Comparison of ENCODE assay signal across 10 cellular contexts in genomic region chr13:95678967-95679366, GRCh38. TPM values are rescaled to one million over a fixed set of nuclear protein-coding genes. Genes with fewer than 3 reads are reported as not detected.
DNase-seq lines count a peak whose midpoint lies in the region; ATAC-seq, FAIRE-seq and TF ChIP-seq lines count a peak whose summit lies in the region.
"Had no signal": no experiment of that assay in that cellular context is flagged by ENCODE, and none has a peak within 500 bp of the region (broad histone marks: within the 10 kb centered on the region; RNA-seq: fewer than 3 reads in every experiment).

No MANE protein-coding gene starts in this region.

- no peak for TF ChIP-seq RAD21 in HepG2 (CRISPR knock-in tag; IDR thresholded peaks at IDR 0.05)
- no peak for TF ChIP-seq RAD21 in liver (IDR thresholded peaks at IDR 0.05)

- H4K20me1 ChIP-seq in HepG2 (ENCODE audit: insufficient read depth, low read length): peaks cover 2% of the 10 kb centered on the region; the same call in 1 of the 2 replicates

- CTCF ChIA-PET in HepG2 (lab: Yijun Ruan, JAX; ENCODE audit: low intra/inter-chr PET ratio, low total read pairs): no interaction called here

- no peak overlapping the region for H3K27ac ChIP-seq in HepG2 (ENCODE audit: extremely low read length, insufficient read depth, low read length)
- no peak overlapping the region for H3K27ac ChIP-seq in right lobe of liver
- no peak overlapping the region for H3K27ac ChIP-seq in liver (ENCODE audit: low read depth in 1 of 2, low read length in 2 of 2)
- H3K27ac ChIP-seq in upper lobe of right lung: no peak overlapping the region
- H3K27ac ChIP-seq in caudate nucleus (ENCODE audit: low read depth, low read length): no peak overlapping the region

- ATAC-seq in HepG2 (no peak), right lobe of liver (no peak), upper lobe of right lung (no peak), GM21423 (IDR thresholded peaks at IDR 0.05; ENCODE audit: unreplicated experiment) (no peak)

- peak overlapping the region; percentile 94 for H3K4me3 Mint-ChIP-seq in activated naive CD8-positive, alpha-beta T cell

- TF ChIP-seq POLR2A in HepG2 (IDR thresholded peaks at IDR 0.05; ENCODE audit: insufficient read depth in 1 of 2, low read depth in 2 of 2, low read length in 2 of 2) (no peak), right lobe of liver (IDR thresholded peaks at IDR 0.05) (no peak)

- no TSS peak for BruUV-seq in HepG2 (replicated peaks; lab: Mats Ljungman, UMichigan)

- H3K27me3 Mint-ChIP-seq in activated naive CD8-positive, alpha-beta T cell: no peaks in the 10 kb centered on the region

- in situ Hi-C loops in HepG2 (cut with HindIII; ENCODE audit: extremely low pct_ligation_motif_present, low pct_unique_long_range_greater_than_20kb): no loop called here

- H3K4me1 ChIP-seq in HepG2 (ENCODE audit: insufficient read depth, low read length) (peaks cover 59% of the 10 kb centered on the region), right lobe of liver (peaks cover 0 to 47% (median 13%) of the 10 kb centered on the region in 4 donors), liver (ENCODE audit: control insufficient read depth in 4 of 4, insufficient read depth in 4 of 4, low read length in 3 of 4) (peaks cover 3 to 27% (median 8%) of the 10 kb centered on the region in 4 donors), upper lobe of right lung (peaks cover 35% of the 10 kb centered on the region)

- peak overlapping the region; percentile 92; the same call in 1 of the 2 replicates for H3K9ac ChIP-seq in HepG2 (ENCODE audit: insufficient read depth, low read depth, low read length)
- H3K9ac ChIP-seq in liver (ENCODE audit: low read depth in 1 of 2, low read length in 2 of 2): no peak overlapping the region

- peaks cover 80% of the 10 kb centered on the region for H3K79me2 ChIP-seq in HepG2 (ENCODE audit: insufficient read depth, low read length)

- peaks cover 13% of the 10 kb centered on the region for H3K36me3 Mint-ChIP-seq in activated naive CD8-positive, alpha-beta T cell

- H3K27me3 ChIP-seq in HepG2 (ENCODE audit: control insufficient read depth in 1 of 2, insufficient read depth in 2 of 2, low read length in 2 of 2) (no peaks in the 10 kb centered on the region; a peak in 1 of 5 replicates), right lobe of liver (no peaks in the 10 kb centered on the region), liver (ENCODE audit: control insufficient read depth in 4 of 4, insufficient read depth in 4 of 4, low read length in 3 of 4) (no peaks in the 10 kb centered on the region), upper lobe of right lung (no peaks in the 10 kb centered on the region)

- intact Hi-C loops in HepG2 (cut with micrococcal nuclease; ENCODE audit: unreplicated experiment): loop anchor here (5.0 to 10.0 kb wide), 2 partner anchors 37 to 106 kb away; partner anchors contain the start of gene DZIP1
- intact Hi-C loops in right lobe of liver (cut with DNase I): no loop called here
- intact Hi-C loops in upper lobe of right lung (cut with DNase I): no loop called here

- H3K27ac Mint-ChIP-seq in activated naive CD8-positive, alpha-beta T cell: peak overlapping the region; percentile 51

- no peak for FAIRE-seq in HepG2 (lab: Jason Lieb, UNC)

- H3K4me3 ChIP-seq in HepG2 (replicated peaks in 1 of 3; ENCODE audit: insufficient read depth in 1 of 3, low read depth in 2 of 3, low read length in 3 of 3): peak overlapping the region; percentile 78 to 88 (median 83); a peak in 5 of 6 replicates
- no peak overlapping the region for H3K4me3 ChIP-seq in right lobe of liver
- H3K4me3 ChIP-seq in liver (ENCODE audit: low read depth in 1 of 3, low read length in 3 of 3): peak overlapping the region in 2 of 3 donors; percentile 8 to 87
- H3K4me3 ChIP-seq in upper lobe of right lung: peak overlapping the region; percentile 95

- no peak for TF ChIP-seq CTCF in HepG2 (CRISPR knock-in tag; IDR thresholded peaks at IDR 0.05)
- no peak for TF ChIP-seq CTCF in right lobe of liver (IDR thresholded peaks at IDR 0.05)
- no peak for TF ChIP-seq CTCF in liver (IDR thresholded peaks at IDR 0.05; ENCODE audit: low read depth, low read length, missing input control)
- TF ChIP-seq CTCF in upper lobe of right lung (IDR thresholded peaks at IDR 0.05): no peak

- POLR2A ChIA-PET in HepG2 (lab: Yijun Ruan, JAX): no interaction called here

- peak overlapping the region; percentile 67 for H3K4me2 ChIP-seq in HepG2 (ENCODE audit: low read depth, low read length)

- H3K9me3 Mint-ChIP-seq in activated naive CD8-positive, alpha-beta T cell (ENCODE audit: low read depth): peaks cover under 1% of the 10 kb centered on the region

- H2AFZ ChIP-seq in HepG2 (ENCODE audit: low read length): no peak overlapping the region

- DNase-seq in HepG2 (ENCODE audit: low spot score): no peak
- DNase-seq in right lobe of liver: no peak
- no peak for DNase-seq in upper lobe of right lung
- no peak for DNase-seq in DMS 273 (lab: John Stamatoyannopoulos, UW; ENCODE audit: unreplicated experiment)
- no peak for DNase-seq in caudate nucleus (lab: John Stamatoyannopoulos, UW)
- DNase-seq: dermis blood vessel endothelial cell, NCI-H2107 had no signal

- H3K4me1 Mint-ChIP-seq in activated naive CD8-positive, alpha-beta T cell (ENCODE audit: low read depth): peaks cover 72% of the 10 kb centered on the region

- 49% methylated on average over 4 of the region's 4 CpGs for WGBS in HepG2 (ENCODE audit: low lambda C conversion rate)
- 51% methylated on average over 4 of the region's 4 CpGs for WGBS in right lobe of liver (ENCODE audit: insufficient coverage, low coverage, low lambda C conversion rate, missing lambda C conversion rate)
- 73% methylated on average over 4 of the region's 4 CpGs for WGBS in liver

- no peaks in the 10 kb centered on the region for H3K9me3 ChIP-seq in HepG2 (ENCODE audit: low read length)
- no peaks in the 10 kb centered on the region for H3K9me3 ChIP-seq in right lobe of liver
- no peaks in the 10 kb centered on the region for H3K9me3 ChIP-seq in liver (ENCODE audit: control insufficient read depth in 4 of 4, low read length in 3 of 4)
- H3K9me3 ChIP-seq in upper lobe of right lung: no peaks in the 10 kb centered on the region

- H3K36me3 ChIP-seq in HepG2 (replicated peaks in 1 of 2; ENCODE audit: control insufficient read depth in 1 of 2, insufficient read depth in 2 of 2, low read length in 2 of 2) (no peaks in the 10 kb centered on the region), right lobe of liver (no peaks in the 10 kb centered on the region), liver (ENCODE audit: control insufficient read depth in 4 of 4, insufficient read depth in 3 of 4, low read depth in 1 of 4, low read length in 3 of 4) (peaks cover 0 to under 1% (median 0%) of the 10 kb centered on the region in 4 donors), upper lobe of right lung (no peaks in the 10 kb centered on the region)

- TF ChIP-seq EP300 in HepG2 (IDR thresholded peaks at IDR 0.05; ENCODE audit: low read depth in 2 of 2, low read length in 2 of 2) (no peak), HepG2 (CRISPR knock-in tag; IDR thresholded peaks at IDR 0.05; ENCODE audit: borderline replicate concordance) (no peak)

RNA-seq across cellular contexts. Expression of gene DNAJC3, which starts 2.0 kb away (rescaled TPM):
- total RNA-seq in HepG2 (2016; rRNA removed; fragmentation: Illumina TruSeq; extraction: Trizol) (38.1 and 48.2 TPM in 2 replicates), right lobe of liver (10 to 100 TPM; 49.0 to 64.3 (median 51.7) TPM), liver (100 to 1,000 TPM in 1 of 2 donors, 10 to 100 TPM in 1; 40.3 to 121 TPM), upper lobe of right lung (67.9 TPM)
- 30.3 and 34.8 TPM in 2 replicates for total RNA-seq in HepG2 (2016; cell fraction: cytosol; rRNA removed; fragmentation: Illumina TruSeq; extraction: Trizol; ENCODE audit: low read depth)
- total RNA-seq in HepG2 (2016; cell fraction: insoluble cytoplasmic fraction; rRNA removed; fragmentation: Illumina TruSeq; extraction: Trizol): 32.9 and 48.9 TPM in 2 replicates
- 14.3 and 17.6 TPM in 2 replicates for total RNA-seq in HepG2 (2016; cell fraction: membrane; rRNA removed; fragmentation: Illumina TruSeq; extraction: Trizol)
- total RNA-seq in HepG2 (2016; cell fraction: nucleus; rRNA removed; fragmentation: Illumina TruSeq; extraction: Trizol): 48.4 and 54.1 TPM in 2 replicates
- polyA plus RNA-seq in HepG2 (2011; rRNA removed) (9.7 and 10.4 TPM in 2 replicates), liver (10 to 100 TPM; 32.0 to 33.9 TPM)
- polyA plus RNA-seq in HepG2 (2011; cell fraction: cytosol; rRNA removed): 5.4 and 8.2 TPM in 2 replicates
- 2.8 and 3.7 TPM in 2 replicates for polyA plus RNA-seq in HepG2 (2011; cell fraction: nucleus; rRNA removed)
- polyA plus RNA-seq in HepG2 (2012): 12.1 and 15.4 TPM in 2 replicates
- 1.4 TPM in 2 replicates for polyA plus RNA-seq in HepG2 (2016; cell fraction: cytosol; fragmentation: Illumina TruSeq; extraction: Trizol; ENCODE audit: low read depth)
- 16.8 and 19.2 TPM in 2 replicates for polyA plus RNA-seq in HepG2 (2016; cell fraction: insoluble cytoplasmic fraction; fragmentation: Illumina TruSeq; extraction: Trizol; ENCODE audit: low read depth)
- 3.1 and 3.7 TPM in 2 replicates for polyA plus RNA-seq in HepG2 (2016; cell fraction: membrane; fragmentation: Illumina TruSeq; extraction: Trizol; ENCODE audit: low read depth)
- polyA plus RNA-seq in HepG2 (2016; cell fraction: nucleus; fragmentation: Illumina TruSeq; extraction: Trizol; ENCODE audit: insufficient read depth, low read depth): 37.4 and 38.5 TPM in 2 replicates
- polyA minus RNA-seq in HepG2 (2011; rRNA and poly(A)+ RNA removed; ENCODE audit: low replicate concordance): 13.2 and 17.4 TPM in 2 replicates
- 21.4 and 25.3 TPM in 2 replicates for polyA minus RNA-seq in HepG2 (2011; cell fraction: cytosol; rRNA and poly(A)+ RNA removed)
- 14.4 and 17.8 TPM in 2 replicates for polyA minus RNA-seq in HepG2 (2011; cell fraction: nucleus; rRNA and poly(A)+ RNA removed)

RNA-seq across cellular contexts. Expression of gene DZIP1, which starts 34.5 kb away (rescaled TPM):
- total RNA-seq in HepG2 (2016; rRNA removed; fragmentation: Illumina TruSeq; extraction: Trizol) (36.7 and 36.9 TPM in 2 replicates), right lobe of liver (1 to 10 TPM in 2 of 6 experiments, under 1 TPM in 4; 0.59 to 1.5 (median 0.94) TPM), liver (1 to 10 TPM; 2.0 TPM), upper lobe of right lung (7.1 TPM)
- total RNA-seq in HepG2 (2016; cell fraction: cytosol; rRNA removed; fragmentation: Illumina TruSeq; extraction: Trizol; ENCODE audit: low read depth): 21.9 and 22.3 TPM in 2 replicates
- total RNA-seq in HepG2 (2016; cell fraction: insoluble cytoplasmic fraction; rRNA removed; fragmentation: Illumina TruSeq; extraction: Trizol): 30.6 and 38.7 TPM in 2 replicates
- 73.3 and 77.2 TPM in 2 replicates for total RNA-seq in HepG2 (2016; cell fraction: membrane; rRNA removed; fragmentation: Illumina TruSeq; extraction: Trizol)
- total RNA-seq in HepG2 (2016; cell fraction: nucleus; rRNA removed; fragmentation: Illumina TruSeq; extraction: Trizol): 38.1 and 43.2 TPM in 2 replicates
- polyA plus RNA-seq in HepG2 (2011; rRNA removed) (10.8 and 11.0 TPM in 2 replicates), liver (under 1 TPM; 0.46 to 0.73 TPM)
- polyA plus RNA-seq in HepG2 (2011; cell fraction: cytosol; rRNA removed): 6.0 and 6.6 TPM in 2 replicates
- 18.3 and 20.8 TPM in 2 replicates for polyA plus RNA-seq in HepG2 (2011; cell fraction: nucleus; rRNA removed)
- 9.4 and 12.5 TPM in 2 replicates for polyA plus RNA-seq in HepG2 (2012)
- 22.5 and 24.2 TPM in 2 replicates for polyA plus RNA-seq in HepG2 (2016; cell fraction: cytosol; fragmentation: Illumina TruSeq; extraction: Trizol; ENCODE audit: low read depth)
- 29.9 and 34.9 TPM in 2 replicates for polyA plus RNA-seq in HepG2 (2016; cell fraction: insoluble cytoplasmic fraction; fragmentation: Illumina TruSeq; extraction: Trizol; ENCODE audit: low read depth)
- 46.4 and 53.4 TPM in 2 replicates for polyA plus RNA-seq in HepG2 (2016; cell fraction: membrane; fragmentation: Illumina TruSeq; extraction: Trizol; ENCODE audit: low read depth)
- 49.4 and 55.6 TPM in 2 replicates for polyA plus RNA-seq in HepG2 (2016; cell fraction: nucleus; fragmentation: Illumina TruSeq; extraction: Trizol; ENCODE audit: insufficient read depth, low read depth)
- 18.4 TPM in 1 of 2 replicates, not detected in the other for polyA minus RNA-seq in HepG2 (2011; rRNA and poly(A)+ RNA removed; ENCODE audit: low replicate concordance)
- polyA minus RNA-seq in HepG2 (2011; cell fraction: cytosol; rRNA and poly(A)+ RNA removed): 9.9 and 11.3 TPM in 2 replicates
- 25.0 and 31.2 TPM in 2 replicates for polyA minus RNA-seq in HepG2 (2011; cell fraction: nucleus; rRNA and poly(A)+ RNA removed)

Comparison
In these comparisons a context has a peak if more than half of its experiments do, and no peak if none do; other contexts are left out.
1. H3K4me3 ChIP-seq: peak in HepG2 (3 of 3), liver (2 of 3) and upper lobe of right lung (single experiment); none in right lobe of liver (0 of 3).